Comparison of ENCODE assay signal across 9 cellular contexts in the genomic region with DNA sequence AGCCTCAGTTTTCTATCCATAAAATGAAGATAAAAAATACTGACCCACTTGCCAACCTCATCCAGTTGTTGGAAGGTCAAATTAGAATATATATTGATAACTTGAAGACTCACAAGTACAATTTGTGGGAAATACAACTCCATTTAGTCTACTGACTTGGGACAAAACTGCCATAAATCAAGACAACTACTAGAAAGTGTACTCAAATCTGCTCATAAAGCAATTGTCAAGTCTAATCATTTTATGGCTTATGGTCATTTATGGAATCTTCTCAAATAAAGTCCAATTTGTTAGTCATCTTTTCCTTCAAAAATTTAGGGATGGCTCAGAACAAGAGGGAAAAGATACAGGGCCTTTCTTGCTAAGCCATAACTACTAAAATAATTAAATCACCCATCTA. TPM values are rescaled to one million over a fixed set of nuclear protein-coding genes. Genes with fewer than 3 reads are reported as not detected.
DNase-seq lines count a peak whose midpoint lies in the region; ATAC-seq and TF ChIP-seq lines count a peak whose summit lies in the region.
"Had no signal": no experiment of that assay in that cellular context is flagged by ENCODE, and none has a peak within 500 bp of the region (broad histone marks: within the 10 kb centered on the region; RNA-seq: fewer than 3 reads in every experiment).

No MANE protein-coding gene starts in this region.

- H3K27me3 ChIP-seq in lower lobe of right lung (ENCODE audit: low read depth), result no peaks in the 10 kb centered on the region
- H3K27me3 ChIP-seq in thymus (ENCODE audit: control insufficient read depth, insufficient read depth), result no peaks in the 10 kb centered on the region
- H3K27me3 ChIP-seq in Caco-2 (replicated peaks; ENCODE audit: control insufficient read depth, insufficient read depth, low read length), result no peaks in the 10 kb centered on the region

- no peaks in the 10 kb centered on the region for H3K9me3 Mint-ChIP-seq in activated T-cell treated with anti-CD3 and anti-CD28 coated beads, Interleukin-2, amount 50 U/mL, for 4 hours
- no peaks in the 10 kb centered on the region for H3K9me3 Mint-ChIP-seq in activated naive CD8-positive, alpha-beta T cell treated with anti-CD3 and anti-CD28 coated beads, Interleukin-2, amount 10 ng/mL, durations not matched to agents 7 days and 5 days
- H3K9me3 Mint-ChIP-seq in Caco-2 (ENCODE audit: unreplicated experiment), result no peaks in the 10 kb centered on the region

- peak overlapping the region; percentile 32 for H3K27ac ChIP-seq in lower lobe of right lung
- H3K27ac ChIP-seq in thymus (ENCODE audit: low read depth), result peak overlapping the region; percentile 21

- H3K27ac Mint-ChIP-seq in activated naive CD8-positive, alpha-beta T cell treated with anti-CD3 and anti-CD28 coated beads, Interleukin-2, amount 10 ng/mL, durations not matched to agents 7 days and 5 days, result peak overlapping the region; percentile 88
- H3K27ac Mint-ChIP-seq in Caco-2 (ENCODE audit: unreplicated experiment), result no peak overlapping the region

- H3K36me3 Mint-ChIP-seq in activated T-cell treated with anti-CD3 and anti-CD28 coated beads, Interleukin-2, amount 50 U/mL, for 4 hours (ENCODE audit: insufficient read depth), result peaks cover 64% of the 10 kb centered on the region
- peaks cover 67% of the 10 kb centered on the region for H3K36me3 Mint-ChIP-seq in activated naive CD8-positive, alpha-beta T cell treated with anti-CD3 and anti-CD28 coated beads, Interleukin-2, amount 10 ng/mL, durations not matched to agents 7 days and 5 days
- H3K36me3 Mint-ChIP-seq in Caco-2 (ENCODE audit: insufficient read depth, unreplicated experiment), result peaks cover 19% of the 10 kb centered on the region

- H3K4me1 Mint-ChIP-seq in activated T-cell treated with anti-CD3 and anti-CD28 coated beads, Interleukin-2, amount 50 U/mL, for 4 hours (ENCODE audit: low read depth), result peaks cover 48% of the 10 kb centered on the region
- peaks cover 62% of the 10 kb centered on the region for H3K4me1 Mint-ChIP-seq in activated naive CD8-positive, alpha-beta T cell treated with anti-CD3 and anti-CD28 coated beads, Interleukin-2, amount 10 ng/mL, durations not matched to agents 7 days and 5 days
- peaks cover 23% of the 10 kb centered on the region for H3K4me1 Mint-ChIP-seq in Caco-2 (ENCODE audit: low read depth, unreplicated experiment)

- no peaks in the 10 kb centered on the region for H3K27me3 Mint-ChIP-seq in activated T-cell treated with anti-CD3 and anti-CD28 coated beads, Interleukin-2, amount 50 U/mL, for 4 hours (ENCODE audit: low read depth)
- H3K27me3 Mint-ChIP-seq in activated naive CD8-positive, alpha-beta T cell treated with anti-CD3 and anti-CD28 coated beads, Interleukin-2, amount 10 ng/mL, durations not matched to agents 7 days and 5 days, result no peaks in the 10 kb centered on the region
- no peaks in the 10 kb centered on the region for H3K27me3 Mint-ChIP-seq in Caco-2 (ENCODE audit: insufficient read depth, unreplicated experiment)

- CTCF ChIA-PET in Caco-2 (lab: Charles Lee), result no interaction called here

- H3K4me1 ChIP-seq in lower lobe of right lung (peaks cover 58% of the 10 kb centered on the region), thymus (ENCODE audit: control insufficient read depth, insufficient read depth, low read length) (peaks cover 16% of the 10 kb centered on the region), Caco-2 (peaks cover 41% of the 10 kb centered on the region)

- no peaks in the 10 kb centered on the region for H3K9me3 ChIP-seq in lower lobe of right lung
- H3K9me3 ChIP-seq in thymus (ENCODE audit: control insufficient read depth), result no peaks in the 10 kb centered on the region
- H3K9me3 ChIP-seq in Caco-2, result no peaks in the 10 kb centered on the region

- peak overlapping the region; percentile 87 for H3K4me3 ChIP-seq in lower lobe of right lung
- H3K4me3 ChIP-seq in thymus (ENCODE audit: low read length), result peak overlapping the region; percentile 85
- H3K4me3 ChIP-seq in Caco-2 (ENCODE audit: low read depth, low read length), result no peak overlapping the region

- no peak for ATAC-seq in activated T-cell treated with anti-CD3 and anti-CD28 coated beads, Interleukin-2, amount 50 U/mL, for 4 hours
- no peak for ATAC-seq in activated naive CD8-positive, alpha-beta T cell treated with anti-CD3 and anti-CD28 coated beads, Interleukin-2, amount 10 ng/mL, durations not matched to agents 7 days and 5 days (ENCODE audit: low read depth)
- ATAC-seq in lower lobe of right lung (no peak), HG03565 (IDR thresholded peaks at IDR 0.05; ENCODE audit: unreplicated experiment) (no peak)

- DNase-seq in activated T-cell treated with anti-CD3 and anti-CD28 coated beads, Interleukin-2, amount 50 U/mL, for 4 hours, result no peak
- DNase-seq in activated T-cell treated with anti-CD3 and anti-CD28 coated beads for 4 hours (no peak), lower lobe of right lung (no peak), Caco-2 (no peak), SW 1271 (lab: John Stamatoyannopoulos, UW) (no peak)
- no peak for DNase-seq in activated naive CD8-positive, alpha-beta T cell treated with anti-CD3 and anti-CD28 coated beads, Interleukin-2, amount 10 ng/mL, durations not matched to agents 7 days and 5 days
- DNase-seq: trophoblast cell had no signal

- POLR2A ChIA-PET in activated naive CD8-positive, alpha-beta T cell treated with anti-CD3 and anti-CD28 coated beads, Interleukin-2, amount 10 ng/mL, durations not matched to agents 7 days and 5 days (lab: Charles Lee), result interaction anchor here (0.9 to 10.2 kb wide), 5 partner anchors 6 to 267 kb away, joined by 4 to 311 read pairs (median 17); partner anchors contain the start of gene BTG1
- POLR2A ChIA-PET in Caco-2 (lab: Charles Lee), result no interaction called here

- intact Hi-C loops in lower lobe of right lung (cut with DNase I), result loop anchor here (10.0 kb wide), 2 partner anchors 64 to 324 kb away; no protein-coding TSS in a partner anchor
- intact Hi-C loops in Caco-2 (cut with micrococcal nuclease; ENCODE audit: unreplicated experiment), result no loop called here

- TF ChIP-seq CTCF in lower lobe of right lung (IDR thresholded peaks at IDR 0.05) (no peak), Caco-2 (IDR thresholded peaks at IDR 0.05; ENCODE audit: insufficient read depth in 1 of 2, low read depth in 1 of 2, low read length in 1 of 2, severe bottlenecking in 1 of 2, unreplicated experiment in 1 of 2) (no peak)

- BruUV-seq in Caco-2 (replicated peaks; lab: Mats Ljungman, UMichigan), result no TSS peak

- H3K4me3 Mint-ChIP-seq in activated T-cell treated with anti-CD3 and anti-CD28 coated beads, Interleukin-2, amount 50 U/mL, for 4 hours, result peak overlapping the region; percentile 100
- H3K4me3 Mint-ChIP-seq in activated naive CD8-positive, alpha-beta T cell treated with anti-CD3 and anti-CD28 coated beads, Interleukin-2, amount 10 ng/mL, durations not matched to agents 7 days and 5 days, result peak overlapping the region; percentile 88
- no peak overlapping the region for H3K4me3 Mint-ChIP-seq in Caco-2 (ENCODE audit: unreplicated experiment)

- H3K36me3 ChIP-seq in lower lobe of right lung (peaks cover 18% of the 10 kb centered on the region), thymus (ENCODE audit: control insufficient read depth, insufficient read depth) (peaks cover 4% of the 10 kb centered on the region), Caco-2 (ENCODE audit: control insufficient read depth, insufficient read depth, low read length) (peaks cover 2% of the 10 kb centered on the region; the same call in 1 of the 2 replicates)

RNA-seq across cellular contexts. Expression of gene BTG1, which starts 7.0 kb away (rescaled TPM):
- 100 to 1,000 TPM; 119 to 204 (median 130) TPM for total RNA-seq in activated T-cell treated with anti-CD3 and anti-CD28 coated beads, Interleukin-2, amount 50 U/mL, for 4 hours
- 100 to 1,000 TPM; 249 to 255 TPM for total RNA-seq in activated naive CD8-positive, alpha-beta T cell treated with anti-CD3 and anti-CD28 coated beads, Interleukin-2, amount 10 ng/mL, durations not matched to agents 7 days and 5 days
- 159 TPM for total RNA-seq in lower lobe of right lung
- 313 TPM for polyA plus RNA-seq in thymus
- 23.1 and 27.1 TPM in 2 replicates for total RNA-seq in Caco-2 (2022)
